In genomic region chr2:42408009-42408408, GRCh38 we compare ENCODE assay signal across 29 cellular contexts.
"Had no signal": no experiment of that assay in that cellular context is flagged by ENCODE, and none has a peak within 500 bp of the region (broad histone marks: within the 10 kb centered on the region; RNA-seq: fewer than 3 reads in every experiment).

No MANE protein-coding gene starts in this region.

- FAIRE-seq: urothelium cell line had no signal

- H3K4me1 Mint-ChIP-seq: stimulated activated effector memory CD8-positive, alpha-beta T cell treated with anti-CD3 and anti-CD28 coated beads, Interleukin-12 subunit alpha, Interleukin-12 subunit beta, amount 100 ng/mL, for 72 hours; stimulated activated memory B cell treated with anti-CD40 and anti-IgM and Interleukin-4, amounts not matched to agents 10 μg/mL and 1 μg/mL and 100 μg/mL, for 72 hours; stimulated activated naive B cell treated with anti-CD40 and anti-IgM and Interleukin-4, amounts not matched to agents 10 μg/mL and 1 μg/mL and 100 μg/mL, for 72 hours; stimulated activated naive CD8-positive, alpha-beta T cell treated with anti-CD3 and anti-CD28 coated beads, Interleukin-15, amount 100 ng/mL, for 72 hours had no signal

- H3K4me3 ChIP-seq: stomach, suprapubic skin, testis, thoracic aorta, thyroid gland, tibial artery, tibial nerve, transverse colon, upper lobe of left lung, upper lobe of right lung, uterus, vagina had no signal

- ATAC-seq: stimulated activated effector memory CD8-positive, alpha-beta T cell treated with anti-CD3 and anti-CD28 coated beads, Interleukin-12 subunit alpha, Interleukin-12 subunit beta, amount 100 ng/mL, for 72 hours; stimulated activated memory B cell treated with anti-CD40 and anti-IgM and Interleukin-4, amounts not matched to agents 10 μg/mL and 1 μg/mL and 100 μg/mL, for 72 hours; stimulated activated naive B cell treated with anti-CD40 and anti-IgM and Interleukin-4, amounts not matched to agents 10 μg/mL and 1 μg/mL and 100 μg/mL, for 72 hours; stimulated activated naive CD8-positive, alpha-beta T cell treated with anti-CD3 and anti-CD28 coated beads, Interleukin-15, amount 100 ng/mL, for 72 hours; stimulated activated naive CD8-positive, alpha-beta T cell treated with anti-CD3 and anti-CD28 coated beads, Interleukin-15, Interleukin-2, amounts not matched to agents 100 U/mL and 50 U/mL, for 24 hours; upper lobe of right lung had no signal

- H3K36me3 ChIP-seq: stomach, suprapubic skin, thoracic aorta, thyroid gland, tibial artery, tibial nerve, transverse colon, upper lobe of left lung, upper lobe of right lung, uterus, vagina had no signal

- H3K9me3 ChIP-seq: suprapubic skin, testis, thoracic aorta, thyroid gland, tibial nerve, transverse colon, upper lobe of left lung, upper lobe of right lung, uterus, vagina had no signal

- DNase-seq: stimulated activated CD4-positive, alpha-beta T cell treated with anti-CD3 and anti-CD28 coated beads, Interleukin-2, amount 100 ng/mL, for 48 hours; stimulated activated CD4-positive, alpha-beta T cell treated with anti-CD3 and anti-CD28 coated beads, Interleukin-4, amount 100 ng/mL, for 1 hour; stimulated activated CD4-positive, alpha-beta T cell treated with anti-CD3 and anti-CD28 coated beads, Interleukin-4, amount 100 ng/mL, for 24 hours; stimulated activated CD4-positive, alpha-beta T cell treated with anti-CD3 and anti-CD28 coated beads, Interleukin-4, amount 100 ng/mL, for 4 hours; stimulated activated CD8-positive, alpha-beta memory T cell treated with anti-CD3 and anti-CD28 coated beads, Interleukin-4, amount 100 ng/mL, for 48 hours; stimulated activated naive B cell treated with anti-CD40 and anti-IgM and Interleukin-4, amounts not matched to agents 10 μg/mL and 1 μg/mL and 100 μg/mL, for 72 hours; stimulated activated naive CD4-positive, alpha-beta T cell; stimulated activated naive CD4-positive, alpha-beta T cell treated with Interleukin-2 at 50 U/mL for 16 hours; stimulated activated naive CD8-positive, alpha-beta T cell treated with anti-CD3 and anti-CD28 coated beads, Interleukin-15, amount 100 ng/mL, for 72 hours; stimulated activated naive CD8-positive, alpha-beta T cell treated with anti-CD3 and anti-CD28 coated beads, Interleukin-15, Interleukin-2, amounts not matched to agents 100 U/mL and 50 U/mL, for 24 hours; stomach; substantia nigra; testis; thyroid gland; tibial artery; transverse colon; trophoblast cell; upper lobe of right lung; uterus had no signal

- H3K9me3 Mint-ChIP-seq: stimulated activated effector memory CD8-positive, alpha-beta T cell treated with anti-CD3 and anti-CD28 coated beads, Interleukin-12 subunit alpha, Interleukin-12 subunit beta, amount 100 ng/mL, for 72 hours; stimulated activated memory B cell treated with anti-CD40 and anti-IgM and Interleukin-4, amounts not matched to agents 10 μg/mL and 1 μg/mL and 100 μg/mL, for 72 hours; stimulated activated naive CD8-positive, alpha-beta T cell treated with anti-CD3 and anti-CD28 coated beads, Interleukin-15, amount 100 ng/mL, for 72 hours; stimulated activated naive CD8-positive, alpha-beta T cell treated with anti-CD3 and anti-CD28 coated beads, Interleukin-15, Interleukin-2, amounts not matched to agents 100 ng/mL and 50 ng/mL, for 24 hours; type B pancreatic cell had no signal

- H3K4me1 ChIP-seq: stomach, suprapubic skin, testis, thyroid gland, tibial artery, tibial nerve, upper lobe of left lung, upper lobe of right lung, uterus, vagina had no signal

- H3K27me3 ChIP-seq: suprapubic skin, testis, thyroid gland, tibial nerve, transverse colon, upper lobe of left lung, upper lobe of right lung, uterus, vagina had no signal

- H3K4me3 Mint-ChIP-seq: stimulated activated effector memory CD8-positive, alpha-beta T cell treated with anti-CD3 and anti-CD28 coated beads, Interleukin-12 subunit alpha, Interleukin-12 subunit beta, amount 100 ng/mL, for 72 hours; stimulated activated memory B cell treated with anti-CD40 and anti-IgM and Interleukin-4, amounts not matched to agents 10 μg/mL and 1 μg/mL and 100 μg/mL, for 72 hours; stimulated activated naive B cell treated with anti-CD40 and anti-IgM and Interleukin-4, amounts not matched to agents 10 μg/mL and 1 μg/mL and 100 μg/mL, for 72 hours; stimulated activated naive CD8-positive, alpha-beta T cell treated with anti-CD3 and anti-CD28 coated beads, Interleukin-15, amount 100 ng/mL, for 72 hours; stimulated activated naive CD8-positive, alpha-beta T cell treated with anti-CD3 and anti-CD28 coated beads, Interleukin-15, Interleukin-2, amounts not matched to agents 100 ng/mL and 50 ng/mL, for 24 hours; type B pancreatic cell had no signal

- H3K27ac Mint-ChIP-seq: stimulated activated effector memory CD8-positive, alpha-beta T cell treated with anti-CD3 and anti-CD28 coated beads, Interleukin-12 subunit alpha, Interleukin-12 subunit beta, amount 100 ng/mL, for 72 hours; stimulated activated memory B cell treated with anti-CD40 and anti-IgM and Interleukin-4, amounts not matched to agents 10 μg/mL and 1 μg/mL and 100 μg/mL, for 72 hours; stimulated activated naive B cell treated with anti-CD40 and anti-IgM and Interleukin-4, amounts not matched to agents 10 μg/mL and 1 μg/mL and 100 μg/mL, for 72 hours; stimulated activated naive CD8-positive, alpha-beta T cell treated with anti-CD3 and anti-CD28 coated beads, Interleukin-15, amount 100 ng/mL, for 72 hours; stimulated activated naive CD8-positive, alpha-beta T cell treated with anti-CD3 and anti-CD28 coated beads, Interleukin-15, Interleukin-2, amounts not matched to agents 100 ng/mL and 50 ng/mL, for 24 hours; type B pancreatic cell had no signal

- H3K27me3 Mint-ChIP-seq: stimulated activated naive CD8-positive, alpha-beta T cell treated with anti-CD3 and anti-CD28 coated beads, Interleukin-15, amount 100 ng/mL, for 72 hours; stimulated activated naive CD8-positive, alpha-beta T cell treated with anti-CD3 and anti-CD28 coated beads, Interleukin-15, Interleukin-2, amounts not matched to agents 100 ng/mL and 50 ng/mL, for 24 hours had no signal

- H3K27ac ChIP-seq: stomach, suprapubic skin, testis, thoracic aorta, thyroid gland, tibial artery, tibial nerve, transverse colon, upper lobe of left lung, upper lobe of right lung, uterus, vagina had no signal

- H3K36me3 Mint-ChIP-seq: stimulated activated effector memory CD8-positive, alpha-beta T cell treated with anti-CD3 and anti-CD28 coated beads, Interleukin-12 subunit alpha, Interleukin-12 subunit beta, amount 100 ng/mL, for 72 hours; stimulated activated memory B cell treated with anti-CD40 and anti-IgM and Interleukin-4, amounts not matched to agents 10 μg/mL and 1 μg/mL and 100 μg/mL, for 72 hours; stimulated activated naive B cell treated with anti-CD40 and anti-IgM and Interleukin-4, amounts not matched to agents 10 μg/mL and 1 μg/mL and 100 μg/mL, for 72 hours; type B pancreatic cell had no signal
